ENCODE assay signal across 21 cellular contexts in the genomic region with DNA sequence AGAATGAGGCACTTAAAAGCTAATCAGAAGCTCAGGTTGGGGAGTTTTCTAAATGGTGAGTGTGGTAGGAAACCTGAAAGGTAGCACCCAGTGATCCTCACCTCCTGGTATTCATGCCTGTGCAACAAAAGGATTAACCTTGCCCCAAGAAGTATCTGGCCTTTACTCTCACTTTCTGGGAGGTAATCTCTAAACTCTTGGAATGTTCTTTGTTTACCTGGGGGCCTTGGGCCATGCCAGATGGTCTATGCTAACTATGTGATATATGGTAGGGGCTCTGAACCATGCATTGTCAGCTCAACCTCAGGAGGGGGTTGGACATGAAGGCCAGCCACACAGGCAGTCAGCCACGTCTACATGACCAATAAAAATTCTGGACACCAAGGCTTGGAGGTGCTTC. TPM values are rescaled to one million over a fixed set of nuclear protein-coding genes. Genes with fewer than 3 reads are reported as not detected.
DNase-seq lines count a peak whose midpoint lies in the region; ATAC-seq and TF ChIP-seq lines count a peak whose summit lies in the region.
"Had no signal": no experiment of that assay in that cellular context is flagged by ENCODE, and none has a peak within 500 bp of the region (broad histone marks: within the 10 kb centered on the region; RNA-seq: fewer than 3 reads in every experiment).

No MANE protein-coding gene starts in this region.

- no peak for TF ChIP-seq POLR2A in body of pancreas (IDR thresholded peaks at IDR 0.05)

- H3K4me1 ChIP-seq in Caco-2 = peaks cover 26% of the 10 kb centered on the region
- H3K4me1 ChIP-seq in trophoblast cell (ENCODE audit: control insufficient read depth in 1 of 2, insufficient read depth in 2 of 2, low read length in 2 of 2) = peaks cover 8 to 9% of the 10 kb centered on the region in 2 experiments
- H3K4me1 ChIP-seq in body of pancreas = peaks cover under 1% of the 10 kb centered on the region
- H3K4me1 ChIP-seq: BE2C had no signal

- intact Hi-C loops in Caco-2 (cut with micrococcal nuclease; ENCODE audit: unreplicated experiment) = no loop called here
- intact Hi-C loops in body of pancreas (cut with DNase I) = no loop called here

- H4K8ac ChIP-seq in trophoblast cell (ENCODE audit: low read depth, low read length) = no peak overlapping the region

- no peak overlapping the region for H2BK5ac ChIP-seq in trophoblast cell (ENCODE audit: low read depth, low read length, poor library complexity)

- H2BK12ac ChIP-seq in trophoblast cell (ENCODE audit: low read length) = no peak overlapping the region

- H3K18ac ChIP-seq in trophoblast cell (ENCODE audit: low read length) = no peak overlapping the region

- no peak overlapping the region for H2AK5ac ChIP-seq in trophoblast cell (ENCODE audit: low read length)

- no peak overlapping the region for H3K23ac ChIP-seq in trophoblast cell (ENCODE audit: low read length)

- H3K27ac Mint-ChIP-seq in Caco-2 (ENCODE audit: unreplicated experiment) = no peak overlapping the region
- H3K27ac Mint-ChIP-seq: CD14-positive monocyte; CD4-positive, alpha-beta memory T cell; CD4-positive, CD25-positive, alpha-beta regulatory T cell; CD8-positive, alpha-beta memory T cell had no signal

- no peaks in the 10 kb centered on the region for H3K36me3 Mint-ChIP-seq in Caco-2 (ENCODE audit: insufficient read depth, unreplicated experiment)
- H3K36me3 Mint-ChIP-seq: CD14-positive monocyte; CD4-positive, alpha-beta memory T cell; CD4-positive, CD25-positive, alpha-beta regulatory T cell; CD8-positive, alpha-beta memory T cell had no signal

- no peaks in the 10 kb centered on the region for H3K36me3 ChIP-seq in Caco-2 (ENCODE audit: control insufficient read depth, insufficient read depth, low read length)
- H3K36me3 ChIP-seq in trophoblast cell (ENCODE audit: control insufficient read depth in 1 of 2, insufficient read depth in 2 of 2, low read length in 2 of 2) = no peaks in the 10 kb centered on the region
- no peaks in the 10 kb centered on the region for H3K36me3 ChIP-seq in body of pancreas (replicated peaks in 1 of 2; ENCODE audit: insufficient read depth in 1 of 2, low read depth in 2 of 2)
- H3K36me3 ChIP-seq: BE2C, BLaER1 had no signal

- WGBS in trophoblast cell (ENCODE audit: extremely low coverage, insufficient coverage, insufficient read length) = no CpG with 5 or more reads among the region's 1 CpG
- WGBS in body of pancreas, 2 donors = 71 to 86% methylated on average over 1 of the region's 1 CpG

- no peaks in the 10 kb centered on the region for H3K79me2 ChIP-seq in trophoblast cell (ENCODE audit: control insufficient read depth, insufficient read depth, low read length, poor library complexity)

- peak overlapping the region; percentile 75 for H4K91ac ChIP-seq in trophoblast cell (ENCODE audit: low read depth, low read length)

- H3K4ac ChIP-seq in trophoblast cell (ENCODE audit: low read depth, low read length) = no peak overlapping the region

- no peak overlapping the region for H3K14ac ChIP-seq in trophoblast cell (ENCODE audit: low read length)

- no peak overlapping the region for H4K12ac ChIP-seq in trophoblast cell (ENCODE audit: low read depth, low read length)

- peak; percentile 28 to 62 for DNase-seq in Caco-2
- peak; percentile 45 for DNase-seq in ELF-1 (ENCODE audit: low read depth, low spot score)
- peak; percentile 21 for DNase-seq in left kidney (ENCODE audit: low read depth, low spot score)
- peak; percentile 72 to 92 for DNase-seq in trophoblast cell
- no peak for DNase-seq in body of pancreas
- no peak for DNase-seq in NCI-H2227 treated with DMSO at 0.1 percent for 48 hours (lab: John Stamatoyannopoulos, UW)
- DNase-seq: 8988T; ACHN; BE2C; C1 segment of cervical spinal cord; Calu3; CD4-positive, alpha-beta memory T cell; CD4-positive, CD25-positive, alpha-beta regulatory T cell; CD8-positive, alpha-beta memory T cell; COR-L47; DMS79 treated with DMSO at 0.1 percent for 48 hours; GDM1 had no signal

- CTCF ChIA-PET in Caco-2 (lab: Charles Lee) = no interaction called here

- no TSS peak for BruUV-seq in Caco-2 (replicated peaks; lab: Mats Ljungman, UMichigan)

- H2AFZ ChIP-seq in trophoblast cell (ENCODE audit: insufficient read depth, low read length, poor library complexity) = no peak overlapping the region

- H3K9ac ChIP-seq in trophoblast cell (ENCODE audit: low read length) = no peak overlapping the region
- H3K9ac ChIP-seq: BLaER1 had no signal

- peaks cover 5% of the 10 kb centered on the region for H3K79me1 ChIP-seq in trophoblast cell (ENCODE audit: low read length)

- no peak overlapping the region for H3K4me2 ChIP-seq in trophoblast cell (ENCODE audit: low read length)

- ATAC-seq in body of pancreas (no peak), HG03571 (IDR thresholded peaks at IDR 0.05; ENCODE audit: unreplicated experiment) (no peak)
- ATAC-seq: GM12878 had no signal

- POLR2A ChIA-PET in Caco-2 (lab: Charles Lee) = no interaction called here

- no peaks in the 10 kb centered on the region for H3K27me3 Mint-ChIP-seq in Caco-2 (ENCODE audit: insufficient read depth, unreplicated experiment)

- no peak overlapping the region for H2BK120ac ChIP-seq in trophoblast cell (ENCODE audit: insufficient read depth, low read length, poor library complexity)

- no peak for TF ChIP-seq CTCF in Caco-2 (IDR thresholded peaks at IDR 0.05; ENCODE audit: insufficient read depth in 1 of 2, low read depth in 1 of 2, low read length in 1 of 2, severe bottlenecking in 1 of 2, unreplicated experiment in 1 of 2)
- no peak for TF ChIP-seq CTCF in body of pancreas (IDR thresholded peaks at IDR 0.05)

- H3K9me3 Mint-ChIP-seq in Caco-2 (ENCODE audit: unreplicated experiment) = no peaks in the 10 kb centered on the region
- H3K9me3 Mint-ChIP-seq: CD4-positive, alpha-beta memory T cell; CD8-positive, alpha-beta memory T cell had no signal

- H3K9me3 ChIP-seq in Caco-2 (no peaks in the 10 kb centered on the region), trophoblast cell (ENCODE audit: insufficient read depth, low read depth, low read length) (peaks cover 8% of the 10 kb centered on the region), body of pancreas (no peaks in the 10 kb centered on the region)
- H3K9me3 ChIP-seq: BE2C had no signal

- H3K4me1 Mint-ChIP-seq in Caco-2 (ENCODE audit: low read depth, unreplicated experiment) = peaks cover 10% of the 10 kb centered on the region
- H3K4me1 Mint-ChIP-seq: CD14-positive monocyte; CD4-positive, alpha-beta memory T cell; CD4-positive, CD25-positive, alpha-beta regulatory T cell; CD8-positive, alpha-beta memory T cell had no signal

- H3K4me3 ChIP-seq in Caco-2 (ENCODE audit: low read depth, low read length) (no peak overlapping the region), trophoblast cell (ENCODE audit: low read depth, low read length) (no peak overlapping the region), body of pancreas (no peak overlapping the region)
- H3K4me3 ChIP-seq: BLaER1, GM12878 had no signal

- H3K27me3 ChIP-seq in Caco-2 (replicated peaks; ENCODE audit: control insufficient read depth, insufficient read depth, low read length) (no peaks in the 10 kb centered on the region), trophoblast cell (ENCODE audit: insufficient read depth, low read length) (no peaks in the 10 kb centered on the region), body of pancreas (no peaks in the 10 kb centered on the region)
- H3K27me3 ChIP-seq: BE2C, BLaER1 had no signal

- peak overlapping the region; percentile 19 for H3K27ac ChIP-seq in trophoblast cell (ENCODE audit: low read depth, low read length)
- no peak overlapping the region for H3K27ac ChIP-seq in body of pancreas
- H3K27ac ChIP-seq: BLaER1 had no signal

- H3K4me3 Mint-ChIP-seq in Caco-2 (ENCODE audit: unreplicated experiment) = no peak overlapping the region
- H3K4me3 Mint-ChIP-seq: CD14-positive monocyte; CD4-positive, alpha-beta memory T cell; CD4-positive, CD25-positive, alpha-beta regulatory T cell; CD8-positive, alpha-beta memory T cell had no signal

RNA-seq across cellular contexts. Expression of gene TRIM33, which starts 24.4 kb away (rescaled TPM):
- total RNA-seq in Caco-2 (2022) = 28.7 and 30.4 TPM in 2 replicates
- 110 and 120 TPM in 2 replicates for polyA plus RNA-seq in trophoblast cell (2013)
- total RNA-seq in body of pancreas = 10 to 100 TPM; 27.5 to 32.3 TPM

RNA-seq across cellular contexts. Expression of gene BCAS2, which starts 46.0 kb away (rescaled TPM):
- total RNA-seq in Caco-2 (2022) (29.8 and 30.1 TPM in 2 replicates), body of pancreas (10 to 100 TPM; 15.3 to 20.8 TPM)
- polyA plus RNA-seq in trophoblast cell (2013) = 61.0 and 61.1 TPM in 2 replicates

Comparison
In these comparisons a context has a peak if more than half of its experiments do, and no peak if none do; other contexts are left out.
1. DNase-seq: peak in Caco-2 (2 of 2), ELF-1 (single experiment), left kidney (single experiment) and trophoblast cell (2 of 2); none in body of pancreas (0 of 4) and NCI-H2227 treated with DMSO at 0.1 percent for 48 hours (single experiment).